In genomic region chr19:12834418-12834943, GRCh38 we compare ENCODE assay signal across 8 cellular contexts. TPM values are rescaled to one million over a fixed set of nuclear protein-coding genes. Genes with fewer than 3 reads are reported as not detected.
DNase-seq lines count a peak whose midpoint lies in the region; ATAC-seq and FAIRE-seq lines count a peak whose summit lies in the region.

Gene RTBDN, minus strand, starts transcription at chr19:12834579. Its CDS starts 4,600 bp downstream, at chr19:12829979.

- H3K4me3 Mint-ChIP-seq in activated CD4-positive, alpha-beta T cell treated with anti-CD3 and anti-CD28 coated beads, Interleukin-2, amount 10 ng/mL, durations not matched to agents 7 days and 5 days = peak within 1 kb of the TSS; percentile 39
- H3K4me3 Mint-ChIP-seq in activated CD8-positive, alpha-beta memory T cell treated with anti-CD3 and anti-CD28 coated beads, Interleukin-2, amount 10 ng/mL, durations not matched to agents 7 days and 5 days = no peak within 1 kb of the TSS

- CTCF ChIA-PET in activated CD4-positive, alpha-beta T cell treated with anti-CD3 and anti-CD28 coated beads, Interleukin-2, amount 10 ng/mL, durations not matched to agents 7 days and 5 days (lab: Charles Lee) = interaction anchor here (1.1 to 1.2 kb wide), 2 partner anchors 8 to 13 kb away, joined by 3 read pairs; no protein-coding TSS in a partner anchor
- CTCF ChIA-PET in activated CD8-positive, alpha-beta memory T cell treated with anti-CD3 and anti-CD28 coated beads, Interleukin-2, amount 10 ng/mL, durations not matched to agents 7 days and 5 days (lab: Charles Lee) = interaction anchor here (0.6 to 2.2 kb wide), 7 partner anchors 13 to 100 kb away, joined by 3 to 9 read pairs (median 4); partner anchors contain the start of genes RNASEH2A and TRIR

- no peaks in the 10 kb centered on the region for H3K36me3 Mint-ChIP-seq in activated CD4-positive, alpha-beta T cell treated with anti-CD3 and anti-CD28 coated beads, Interleukin-2, amount 10 ng/mL, durations not matched to agents 7 days and 5 days (ENCODE audit: low read depth)
- no peaks in the 10 kb centered on the region for H3K36me3 Mint-ChIP-seq in activated CD8-positive, alpha-beta memory T cell treated with anti-CD3 and anti-CD28 coated beads, Interleukin-2, amount 10 ng/mL, durations not matched to agents 7 days and 5 days

- no peak within 1 kb of the TSS for H3K27ac Mint-ChIP-seq in activated CD4-positive, alpha-beta T cell treated with anti-CD3 and anti-CD28 coated beads, Interleukin-2, amount 10 ng/mL, durations not matched to agents 7 days and 5 days
- H3K27ac Mint-ChIP-seq in activated CD8-positive, alpha-beta memory T cell treated with anti-CD3 and anti-CD28 coated beads, Interleukin-2, amount 10 ng/mL, durations not matched to agents 7 days and 5 days = no peak within 1 kb of the TSS

- POLR2A ChIA-PET in activated CD4-positive, alpha-beta T cell treated with anti-CD3 and anti-CD28 coated beads, Interleukin-2, amount 10 ng/mL, durations not matched to agents 7 days and 5 days (lab: Charles Lee) = no interaction called here

- ATAC-seq in HG03139 (IDR thresholded peaks at IDR 0.05; ENCODE audit: unreplicated experiment) = no peak
- no peak for ATAC-seq in activated CD8-positive, alpha-beta memory T cell treated with anti-CD3 and anti-CD28 coated beads, Interleukin-2, amount 10 ng/mL, durations not matched to agents 7 days and 5 days

- DNase-seq in activated CD4-positive, alpha-beta T cell treated with anti-CD3 and anti-CD28 coated beads, Interleukin-2, amount 10 ng/mL, durations not matched to agents 7 days and 5 days = no peak
- no peak for DNase-seq in activated CD4-positive, alpha-beta T cell treated with anti-CD3 and anti-CD28 coated beads, Interleukin-2, amount 50 U/mL, for 48 hours
- DNase-seq in SK-N-DZ (ENCODE audit: low spot score) = peak; percentile 70
- DNase-seq in glomerular visceral epithelial cell (ENCODE audit: extremely low spot score) = peak; percentile 28
- peak; percentile 61 for DNase-seq in superior temporal gyrus (ENCODE audit: extremely low spot score)
- DNase-seq in GM19239 (ENCODE audit: insufficient read length, low spot score) = no peak
- no peak for DNase-seq in activated CD8-positive, alpha-beta memory T cell treated with anti-CD3 and anti-CD28 coated beads, Interleukin-2, amount 10 ng/mL, durations not matched to agents 7 days and 5 days

- H3K4me1 Mint-ChIP-seq in activated CD4-positive, alpha-beta T cell treated with anti-CD3 and anti-CD28 coated beads, Interleukin-2, amount 10 ng/mL, durations not matched to agents 7 days and 5 days = peaks cover 24% of the 10 kb centered on the region
- peaks cover 22% of the 10 kb centered on the region for H3K4me1 Mint-ChIP-seq in activated CD8-positive, alpha-beta memory T cell treated with anti-CD3 and anti-CD28 coated beads, Interleukin-2, amount 10 ng/mL, durations not matched to agents 7 days and 5 days

- FAIRE-seq in GM19239 (lab: Jason Lieb, UNC) = no peak

- H3K9me3 Mint-ChIP-seq in activated CD4-positive, alpha-beta T cell treated with anti-CD3 and anti-CD28 coated beads, Interleukin-2, amount 10 ng/mL, durations not matched to agents 7 days and 5 days = no peaks in the 10 kb centered on the region
- H3K9me3 Mint-ChIP-seq in activated CD8-positive, alpha-beta memory T cell treated with anti-CD3 and anti-CD28 coated beads, Interleukin-2, amount 10 ng/mL, durations not matched to agents 7 days and 5 days (ENCODE audit: low read depth) = no peaks in the 10 kb centered on the region

- peaks cover 76% of the 10 kb centered on the region for H3K27me3 Mint-ChIP-seq in activated CD4-positive, alpha-beta T cell treated with anti-CD3 and anti-CD28 coated beads, Interleukin-2, amount 10 ng/mL, durations not matched to agents 7 days and 5 days
- peaks cover 83% of the 10 kb centered on the region for H3K27me3 Mint-ChIP-seq in activated CD8-positive, alpha-beta memory T cell treated with anti-CD3 and anti-CD28 coated beads, Interleukin-2, amount 10 ng/mL, durations not matched to agents 7 days and 5 days

RNA-seq across cellular contexts. Expression of gene RTBDN, which starts in this region (rescaled TPM):
- total RNA-seq in activated CD4-positive, alpha-beta T cell treated with anti-CD3 and anti-CD28 coated beads, Interleukin-2, amount 10 ng/mL, durations not matched to agents 7 days and 5 days = not detected
- polyA plus RNA-seq in SK-N-DZ (2014; cell fraction: cytosol; rRNA removed) = 8.0 and 8.8 TPM in 2 replicates
- 2.5 and 5.7 TPM in 2 replicates for polyA plus RNA-seq in SK-N-DZ (2014; cell fraction: nucleus; rRNA removed)
- total RNA-seq in activated CD8-positive, alpha-beta memory T cell treated with anti-CD3 and anti-CD28 coated beads, Interleukin-2, amount 10 ng/mL, durations not matched to agents 7 days and 5 days = not detected

Comparison
In these comparisons a context has a peak if more than half of its experiments do, and no peak if none do; other contexts are left out.
1. DNase-seq: peak in SK-N-DZ (single experiment), glomerular visceral epithelial cell (single experiment) and superior temporal gyrus (single experiment); none in activated CD4-positive, alpha-beta T cell treated with anti-CD3 and anti-CD28 coated beads, Interleukin-2, amount 10 ng/mL, durations not matched to agents 7 days and 5 days (single experiment), activated CD4-positive, alpha-beta T cell treated with anti-CD3 and anti-CD28 coated beads, Interleukin-2, amount 50 U/mL, for 48 hours (0 of 2), GM19239 (single experiment) and activated CD8-positive, alpha-beta memory T cell treated with anti-CD3 and anti-CD28 coated beads, Interleukin-2, amount 10 ng/mL, durations not matched to agents 7 days and 5 days (single experiment).